11 cellular contexts compared by ENCODE assay signal in genomic region chr19:7905298-7905697, GRCh38. TPM values are rescaled to one million over a fixed set of nuclear protein-coding genes. Genes with fewer than 3 reads are reported as not detected.
DNase-seq lines count a peak whose midpoint lies in the region; ATAC-seq and TF ChIP-seq lines count a peak whose summit lies in the region.
"Had no signal": no experiment of that assay in that cellular context is flagged by ENCODE, and none has a peak within 500 bp of the region (broad histone marks: within the 10 kb centered on the region; RNA-seq: fewer than 3 reads in every experiment).

No MANE protein-coding gene starts in this region.

- H3F3A ChIP-seq in OCI-LY1 (ENCODE audit: insufficient read depth, low read length): no peaks in the 10 kb centered on the region

- DNase-seq in CD8-positive, alpha-beta memory T cell: no peak
- peak; percentile 42 for DNase-seq in osteoblast (ENCODE audit: insufficient read length, low spot score, missing footprints)
- no peak for DNase-seq in GF-D8 (lab: John Stamatoyannopoulos, UW)
- DNase-seq in NCI-H774 (lab: John Stamatoyannopoulos, UW): no peak
- DNase-seq: KG1; SJCRH30; stimulated activated CD4-positive, alpha-beta T cell treated with anti-CD3 and anti-CD28 coated beads, Interleukin-15, amount 100 ng/mL, for 24 hours had no signal

- peaks cover 9% of the 10 kb centered on the region for H3K79me2 ChIP-seq in OCI-LY1 (ENCODE audit: insufficient read depth, low read length)
- peaks cover 49% of the 10 kb centered on the region for H3K79me2 ChIP-seq in osteoblast (ENCODE audit: insufficient read depth, low read length)

- no peaks in the 10 kb centered on the region for H3K9me3 ChIP-seq in CD8-positive, alpha-beta memory T cell (ENCODE audit: low read length)
- H3K9me3 ChIP-seq in OCI-LY1 (ENCODE audit: low read length) (no peaks in the 10 kb centered on the region), duodenal mucosa (ENCODE audit: control insufficient read depth in 1 of 2, low read length in 2 of 2) (no peaks in the 10 kb centered on the region), osteoblast (ENCODE audit: low read depth, low read length) (no peaks in the 10 kb centered on the region)
- H3K9me3 ChIP-seq: SJCRH30 had no signal

- peaks cover 0 to 14% of the 10 kb centered on the region in 2 donors for H3K27me3 Mint-ChIP-seq in CD8-positive, alpha-beta memory T cell

- peaks cover 0 to 31% (median 0%) of the 10 kb centered on the region in 3 donors for H3K36me3 Mint-ChIP-seq in CD8-positive, alpha-beta memory T cell

- H3K27me3 ChIP-seq in CD8-positive, alpha-beta memory T cell (ENCODE audit: insufficient read depth, low read length, poor library complexity, severe bottlenecking): no peaks in the 10 kb centered on the region
- H3K27me3 ChIP-seq in OCI-LY1 (ENCODE audit: insufficient read depth, low read length) (no peaks in the 10 kb centered on the region), duodenal mucosa (ENCODE audit: control insufficient read depth in 1 of 2, insufficient read depth in 2 of 2, low read length in 2 of 2) (no peaks in the 10 kb centered on the region), osteoblast (ENCODE audit: insufficient read depth, low read length) (no peaks in the 10 kb centered on the region)
- H3K27me3 ChIP-seq: SJCRH30 had no signal

- CTCF ChIA-PET in CD8-positive, alpha-beta memory T cell (lab: Charles Lee): no interaction called here

- H3K9ac ChIP-seq in OCI-LY1 (ENCODE audit: low read length): peak overlapping the region; percentile 96; the same call in 1 of the 2 replicates
- H3K9ac ChIP-seq in duodenal mucosa (ENCODE audit: low read depth in 1 of 2, low read length in 2 of 2): peak overlapping the region in 1 of 2 donors; percentile 93

- no peak overlapping the region for H3K4me3 ChIP-seq in CD8-positive, alpha-beta memory T cell (ENCODE audit: low read length)
- H3K4me3 ChIP-seq in OCI-LY1 (ENCODE audit: low read depth, low read length, poor library complexity, severe bottlenecking): peak overlapping the region; percentile 99
- H3K4me3 ChIP-seq in duodenal mucosa (ENCODE audit: low read depth in 1 of 2, low read length in 2 of 2): peak overlapping the region; percentile 74 to 93
- H3K4me3 ChIP-seq in osteoblast (ENCODE audit: insufficient read depth, low read length): peak overlapping the region; percentile 94

- H3K27ac ChIP-seq in CD8-positive, alpha-beta memory T cell (ENCODE audit: low read depth, low read length): peak overlapping the region; percentile 89
- H3K27ac ChIP-seq in OCI-LY1 (ENCODE audit: low read depth, low read length, poor library complexity, severe bottlenecking) (no peak overlapping the region), duodenal mucosa (ENCODE audit: low read depth, low read length) (no peak overlapping the region), osteoblast (ENCODE audit: low read depth, low read length) (peak overlapping the region; percentile 80)
- H3K27ac ChIP-seq: SJCRH30 had no signal

- no peak overlapping the region for H2AFZ ChIP-seq in OCI-LY1 (ENCODE audit: low read length)
- no peak overlapping the region for H2AFZ ChIP-seq in osteoblast (ENCODE audit: low read length)

- H3K4me2 ChIP-seq in OCI-LY1 (ENCODE audit: low read length) (peak overlapping the region; percentile 99), osteoblast (ENCODE audit: insufficient read depth, low read length) (peak overlapping the region; percentile 98)

- peaks cover 3% of the 10 kb centered on the region for H3K36me3 ChIP-seq in CD8-positive, alpha-beta memory T cell (ENCODE audit: insufficient read depth, low read length)
- H3K36me3 ChIP-seq in OCI-LY1 (ENCODE audit: insufficient read depth, low read length) (peaks cover 13% of the 10 kb centered on the region; the same call in 1 of the 2 replicates), duodenal mucosa (ENCODE audit: control insufficient read depth in 1 of 2, insufficient read depth in 2 of 2, low read length in 2 of 2) (peaks cover 0 to 16% of the 10 kb centered on the region in 2 donors), osteoblast (ENCODE audit: insufficient read depth, low read length) (peaks cover 2% of the 10 kb centered on the region)
- H3K36me3 ChIP-seq: SJCRH30 had no signal

- ATAC-seq in HG02588 (IDR thresholded peaks at IDR 0.05; ENCODE audit: unreplicated experiment): no peak
- no peak for ATAC-seq in GM19455 (IDR thresholded peaks at IDR 0.05; ENCODE audit: unreplicated experiment)

- H3K4me1 Mint-ChIP-seq in CD8-positive, alpha-beta memory T cell: peaks cover 22 to 42% (median 28%) of the 10 kb centered on the region in 3 donors

- peaks cover 35% of the 10 kb centered on the region for H3K4me1 ChIP-seq in CD8-positive, alpha-beta memory T cell (ENCODE audit: insufficient read depth, low read length)
- peaks cover 22% of the 10 kb centered on the region for H3K4me1 ChIP-seq in OCI-LY1 (ENCODE audit: insufficient read depth, low read length, severe bottlenecking)
- peaks cover 14 to 22% of the 10 kb centered on the region in 2 donors for H3K4me1 ChIP-seq in duodenal mucosa (ENCODE audit: control insufficient read depth in 1 of 2, insufficient read depth in 2 of 2, low read length in 2 of 2)
- peaks cover 16% of the 10 kb centered on the region for H3K4me1 ChIP-seq in osteoblast (ENCODE audit: insufficient read depth, low read length)
- H3K4me1 ChIP-seq: SJCRH30 had no signal

- H4K20me1 ChIP-seq in OCI-LY1 (ENCODE audit: insufficient read depth, low read length) (no peaks in the 10 kb centered on the region), osteoblast (ENCODE audit: insufficient read depth, low read length) (peaks cover 36% of the 10 kb centered on the region)

- TF ChIP-seq CTCF in OCI-LY1 (IDR thresholded peaks at IDR 0.05; ENCODE audit: low read length) (no peak), osteoblast (IDR thresholded peaks at IDR 0.05; ENCODE audit: extremely low read depth, low read depth, low read length) (no peak)

- POLR2A ChIA-PET in CD8-positive, alpha-beta memory T cell (lab: Charles Lee): interaction anchor here (1.0 kb wide), 1 partner anchor 13 kb away, joined by 4 read pairs; no protein-coding TSS in a partner anchor

- H3K27ac Mint-ChIP-seq in CD8-positive, alpha-beta memory T cell: peak overlapping the region in 7 of 8 donors; percentile 89 to 100 (median 97)

- H3K4me3 Mint-ChIP-seq in CD8-positive, alpha-beta memory T cell: peak overlapping the region; percentile 85 to 95 (median 86)

- H3K9me3 Mint-ChIP-seq in CD8-positive, alpha-beta memory T cell: peaks cover 0 to 3% (median 2%) of the 10 kb centered on the region in 5 donors

- H3K9me2 ChIP-seq in OCI-LY1 (ENCODE audit: low read depth, low read length): no peaks in the 10 kb centered on the region

RNA-seq across cellular contexts. Expression of gene MAP2K7, which starts 1.6 kb away (rescaled TPM):
- total RNA-seq in CD8-positive, alpha-beta memory T cell: 10 to 100 TPM; 35.9 to 38.3 TPM
- polyA plus RNA-seq in CD8-positive, alpha-beta memory T cell: 2.0 TPM
- 12.4 and 14.8 TPM in 2 replicates for total RNA-seq in osteoblast

RNA-seq across cellular contexts. Expression of gene TGFBR3L, which starts 9.3 kb away (rescaled TPM):
- total RNA-seq in CD8-positive, alpha-beta memory T cell: 1 to 10 TPM; 7.7 to 8.6 TPM
- polyA plus RNA-seq in CD8-positive, alpha-beta memory T cell: 1.3 TPM
- total RNA-seq in osteoblast: under 0.01 TPM in 1 of 2 replicates, not detected in the other
- total RNA-seq: SJCRH30 had no signal

RNA-seq across cellular contexts. Expression of gene SNAPC2, which starts 14.8 kb away (rescaled TPM):
- total RNA-seq in CD8-positive, alpha-beta memory T cell: 10 to 100 TPM; 17.4 to 18.2 TPM
- 21.9 TPM for polyA plus RNA-seq in CD8-positive, alpha-beta memory T cell
- total RNA-seq in osteoblast: 16.8 and 18.5 TPM in 2 replicates

RNA-seq across cellular contexts. Expression of gene LRRC8E, which starts 17.0 kb away (rescaled TPM):
- total RNA-seq in CD8-positive, alpha-beta memory T cell: not detected
- polyA plus RNA-seq in CD8-positive, alpha-beta memory T cell: not detected
- total RNA-seq in osteoblast: 10.5 and 17.4 TPM in 2 replicates

RNA-seq across cellular contexts. Expression of gene CTXN1, which starts 20.6 kb away (rescaled TPM):
- under 1 TPM; 0.42 to 0.72 TPM for total RNA-seq in CD8-positive, alpha-beta memory T cell
- polyA plus RNA-seq in CD8-positive, alpha-beta memory T cell: not detected
- 1.5 and 2.5 TPM in 2 replicates for total RNA-seq in osteoblast

Comparison
In these comparisons a context has a peak if more than half of its experiments do, and no peak if none do; other contexts are left out.
1. H3K27ac ChIP-seq: peak in CD8-positive, alpha-beta memory T cell (single experiment) and osteoblast (single experiment); none in OCI-LY1 (single experiment) and duodenal mucosa (single experiment).